8 cellular contexts compared by ENCODE assay signal in genomic region chr6:143451531-143451930, GRCh38. TPM values are rescaled to one million over a fixed set of nuclear protein-coding genes. Genes with fewer than 3 reads are reported as not detected.
DNase-seq lines count a peak whose midpoint lies in the region; ATAC-seq and TF ChIP-seq lines count a peak whose summit lies in the region.

No MANE protein-coding gene starts in this region.

- no peaks in the 10 kb centered on the region for H3K27me3 ChIP-seq in CD4-positive, alpha-beta T cell (ENCODE audit: control insufficient read depth, insufficient read depth, low read length)

- H3K9me3 ChIP-seq in CD4-positive, alpha-beta T cell (ENCODE audit: control insufficient read depth, low read length) = no peaks in the 10 kb centered on the region

- DNase-seq in CD4-positive, alpha-beta T cell = no peak
- DNase-seq in LNCaP clone FGC (ENCODE audit: low read depth) (no peak), choroid plexus epithelial cell (ENCODE audit: low read depth) (peak; percentile 34), NCI-H82 (lab: John Stamatoyannopoulos, UW) (no peak)
- DNase-seq in effector CD4-positive, alpha-beta T cell = no peak

- peak overlapping the region; percentile 99 for H3K4me3 Mint-ChIP-seq in CD4-positive, alpha-beta T cell
- H3K4me3 Mint-ChIP-seq in nephron = peak overlapping the region; percentile 98 to 100 (median 99)

- H3K4me3 ChIP-seq in LNCaP clone FGC (ENCODE audit: low read depth, low read length) (peak overlapping the region; percentile 76), choroid plexus epithelial cell (ENCODE audit: low read depth, low read length) (peak overlapping the region; percentile 86)

- CTCF ChIA-PET in CD4-positive, alpha-beta T cell (lab: Charles Lee) = no interaction called here

- H3K27me3 Mint-ChIP-seq in CD4-positive, alpha-beta T cell = no peaks in the 10 kb centered on the region
- no peaks in the 10 kb centered on the region for H3K27me3 Mint-ChIP-seq in nephron (ENCODE audit: low read depth)

- no peaks in the 10 kb centered on the region for H3K9me3 Mint-ChIP-seq in CD4-positive, alpha-beta T cell
- no peaks in the 10 kb centered on the region for H3K9me3 Mint-ChIP-seq in nephron

- H3K27ac ChIP-seq in CD4-positive, alpha-beta T cell (ENCODE audit: low read depth, low read length) = peak overlapping the region; percentile 72

- H3K4me1 Mint-ChIP-seq in CD4-positive, alpha-beta T cell (ENCODE audit: low read depth) = peaks cover 63% of the 10 kb centered on the region
- peaks cover 23% of the 10 kb centered on the region for H3K4me1 Mint-ChIP-seq in nephron

- no peak for ATAC-seq in CD4-positive, alpha-beta T cell (ENCODE audit: poor library complexity)
- ATAC-seq in GM18873 (IDR thresholded peaks at IDR 0.05; ENCODE audit: low FRiP score, unreplicated experiment) (no peak), HG02798 (IDR thresholded peaks at IDR 0.05; ENCODE audit: poor library complexity, unreplicated experiment) (no peak)

- peaks cover 32% of the 10 kb centered on the region for H3K36me3 Mint-ChIP-seq in CD4-positive, alpha-beta T cell (ENCODE audit: low read depth)
- no peaks in the 10 kb centered on the region for H3K36me3 Mint-ChIP-seq in nephron (ENCODE audit: low read depth)

- intact Hi-C loops in CD4-positive, alpha-beta T cell (cut with DNase I, micrococcal nuclease) = loop anchor here (2.0 to 10.0 kb wide), 4 partner anchors 86 to 1305 kb away; partner anchors contain the start of genes LTV1 (in 2 of the 2), NMBR (in 1 of the 2) and VTA1 (in 1 of the 2)

- TF ChIP-seq CTCF in CD4-positive, alpha-beta T cell (IDR thresholded peaks at IDR 0.05) = no peak
- no peak for TF ChIP-seq CTCF in LNCaP clone FGC (IDR thresholded peaks at IDR 0.05; ENCODE audit: control insufficient read depth, extremely low read depth, insufficient read depth)
- no peak for TF ChIP-seq CTCF in choroid plexus epithelial cell (conservative IDR thresholded peaks at IDR 0.05; ENCODE audit: low read depth, low read length)
- no peak for TF ChIP-seq CTCF in nephron (IDR thresholded peaks at IDR 0.05; ENCODE audit: unreplicated experiment in 3 of 3)

- peak overlapping the region; percentile 94 for H3K27ac Mint-ChIP-seq in CD4-positive, alpha-beta T cell
- H3K27ac Mint-ChIP-seq in nephron = peak overlapping the region; percentile 92 to 97 (median 95)

- POLR2A ChIA-PET in CD4-positive, alpha-beta T cell (lab: Charles Lee) = interaction anchor here (1.6 to 2.4 kb wide), 2 partner anchors 85 to 702 kb away, joined by 3 to 16 read pairs; no protein-coding TSS in a partner anchor

RNA-seq across cellular contexts. Expression of gene PEX3, which starts 0.9 kb away (rescaled TPM):
- 1 to 10 TPM; 7.3 to 9.7 TPM for total RNA-seq in CD4-positive, alpha-beta T cell

RNA-seq across cellular contexts. Expression of gene ADAT2, which starts 1.0 kb away (rescaled TPM):
- total RNA-seq in CD4-positive, alpha-beta T cell = 10 to 100 TPM; 14.6 to 17.4 TPM

RNA-seq across cellular contexts. Expression of gene FUCA2, which starts 60.0 kb away (rescaled TPM):
- 1 to 10 TPM; 1.1 to 1.5 TPM for total RNA-seq in CD4-positive, alpha-beta T cell
